ENCODE assay signal across 26 cellular contexts in the genomic region with DNA sequence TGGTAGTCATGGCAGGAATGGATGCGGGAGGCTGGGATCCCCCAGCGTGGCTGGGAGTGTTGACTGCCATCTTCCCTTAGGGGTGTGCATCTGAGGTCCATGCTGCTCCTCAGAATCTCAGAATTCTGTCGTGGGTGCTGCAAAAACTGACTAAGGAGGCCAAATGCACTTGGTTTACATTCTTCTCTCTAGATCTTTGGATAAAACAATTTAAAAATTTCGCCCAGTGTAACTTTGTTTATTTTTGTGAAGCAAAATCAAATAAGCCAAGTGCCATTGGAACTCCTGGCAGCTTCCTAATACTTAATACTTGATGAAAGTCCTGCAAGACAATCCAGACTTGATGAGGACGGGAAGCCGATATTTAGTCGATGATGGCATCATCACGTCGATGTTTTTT. TPM values are rescaled to one million over a fixed set of nuclear protein-coding genes. Genes with fewer than 3 reads are reported as not detected.
DNase-seq lines count a peak whose midpoint lies in the region; ATAC-seq, FAIRE-seq and TF ChIP-seq lines count a peak whose summit lies in the region.
"Had no signal": no experiment of that assay in that cellular context is flagged by ENCODE, and none has a peak within 500 bp of the region (broad histone marks: within the 10 kb centered on the region; RNA-seq: fewer than 3 reads in every experiment).

No MANE protein-coding gene starts in this region.

- H3K36me3 Mint-ChIP-seq in GM23338 (ENCODE audit: low read depth): no peaks in the 10 kb centered on the region; the same call in 2 of the 3 replicates
- H3K36me3 Mint-ChIP-seq: CD8-positive, alpha-beta T cell had no signal

- H2BK5ac ChIP-seq in IMR-90 (ENCODE audit: low read depth, low read length, poor library complexity, severe bottlenecking) (no peak overlapping the region), H1 (ENCODE audit: low read depth, low read length) (no peak overlapping the region)

- no peak for FAIRE-seq in H1 (lab: Jason Lieb, UNC)
- FAIRE-seq: A204.1, G401.6, GM12891, GM19239 had no signal

- ATAC-seq in GM23338 (no peak), IMR-90 (ENCODE audit: low read depth) (peak; percentile 67), left lung (peak; percentile 33), HG03469 (IDR thresholded peaks at IDR 0.05; ENCODE audit: unreplicated experiment) (no peak)
- ATAC-seq: CD8-positive, alpha-beta T cell had no signal

- H3K9me3 ChIP-seq in IMR-90 (ENCODE audit: control insufficient read depth, insufficient read depth, low read length): no peaks in the 10 kb centered on the region
- H3K9me3 ChIP-seq in H1 (ENCODE audit: insufficient read depth in 2 of 2, low read depth in 1 of 2, low read length in 1 of 2): no peaks in the 10 kb centered on the region
- H3K9me3 ChIP-seq in left lung: no peaks in the 10 kb centered on the region
- no peaks in the 10 kb centered on the region for H3K9me3 ChIP-seq in osteoblast (ENCODE audit: low read depth, low read length)

- H4K5ac ChIP-seq in IMR-90 (ENCODE audit: low read depth, low read length): no peak overlapping the region
- H4K5ac ChIP-seq in H1 (ENCODE audit: insufficient read length, low read depth, low read length): no peak overlapping the region

- H3K4ac ChIP-seq in IMR-90 (ENCODE audit: low read depth, low read length) (no peak overlapping the region), H1 (replicated peaks; ENCODE audit: insufficient read length, low read depth, low read length) (no peak overlapping the region)

- TF ChIP-seq RAD21 in IMR-90 (IDR thresholded peaks at IDR 0.05; ENCODE audit: low read length): no peak
- no peak for TF ChIP-seq RAD21 in H1 (IDR thresholded peaks at IDR 0.05 in 1 of 2, conservative IDR thresholded peaks at IDR 0.05 in 1 of 2; ENCODE audit: low read depth in 2 of 2, low read length in 2 of 2)

- POLR2A ChIA-PET in IMR-90 (lab: Charles Lee; ENCODE audit: unreplicated experiment): no interaction called here
- POLR2A ChIA-PET in H1 (lab: Charles Lee; ENCODE audit: partially characterized antibody): no interaction called here

- no peaks in the 10 kb centered on the region for H3K79me1 ChIP-seq in IMR-90 (ENCODE audit: low read depth in 1 of 2, low read length in 2 of 2)
- H3K79me1 ChIP-seq in H1 (ENCODE audit: low read depth, low read length): no peaks in the 10 kb centered on the region

- H3K9ac ChIP-seq in IMR-90 (ENCODE audit: low read depth, low read length) (no peak overlapping the region), H1 (replicated peaks in 1 of 4; ENCODE audit: extremely low read depth in 1 of 4, low read depth in 3 of 4, low read length in 3 of 4) (no peak overlapping the region)
- H3K9ac ChIP-seq: BLaER1 treated with 17β-estradiol and CSF1 and Interleukin-3, amounts not matched to agents 10 nM and 100 nM had no signal

- H3K27ac Mint-ChIP-seq in GM23338: no peak overlapping the region
- H3K27ac Mint-ChIP-seq: B cell; CD4-positive, alpha-beta T cell; CD8-positive, alpha-beta T cell had no signal

- H2BK20ac ChIP-seq in IMR-90 (ENCODE audit: low read depth, low read length): no peak overlapping the region
- H2BK20ac ChIP-seq in H1 (ENCODE audit: low read length): no peak overlapping the region

- in situ Hi-C loops in IMR-90 (cut with MboI; ENCODE audit: low sequenced_read_pairs): no loop called here

- H2BK12ac ChIP-seq in H1 (ENCODE audit: low read depth, low read length): no peak overlapping the region

- no peak overlapping the region for H3K4me3 Mint-ChIP-seq in GM23338
- H3K4me3 Mint-ChIP-seq: B cell; CD4-positive, alpha-beta T cell; CD8-positive, alpha-beta T cell had no signal

- H3F3A ChIP-seq in GM23338 (replicated peaks; ENCODE audit: low read depth): no peaks in the 10 kb centered on the region

- WGBS in IMR-90 (ENCODE audit: extremely low coverage in 2 of 2, insufficient read length in 1 of 2), 2 experiments: 50% methylated on average over 2 of the region's 9 CpGs; no CpG with 5 or more reads in 1 of the 2 experiments
- 89% methylated on average over 9 of the region's 9 CpGs; no CpG with 5 or more reads in 1 of the 2 experiments for WGBS in H1 (ENCODE audit: extremely low coverage in 1 of 2, insufficient coverage in 1 of 2, insufficient read length in 1 of 2, insufficient replicate concordance in 2 of 2, low coverage in 1 of 2, low lambda C conversion rate in 2 of 2, missing lambda C conversion rate in 1 of 2), 2 experiments

- no peak overlapping the region for H2BK120ac ChIP-seq in IMR-90 (ENCODE audit: low read depth, low read length)
- no peak overlapping the region for H2BK120ac ChIP-seq in H1 (replicated peaks; ENCODE audit: low read depth, low read length)

- CTCF ChIA-PET in IMR-90 (lab: Yijun Ruan, JAX): interaction anchor here (0.7 kb wide), 1 partner anchor 36 kb away, joined by 10 read pairs; no protein-coding TSS in a partner anchor
- CTCF ChIA-PET in H1 (lab: Charles Lee; ENCODE audit: partially characterized antibody): interaction anchor here (0.8 to 1.1 kb wide), 3 partner anchors 12 to 28 kb away, joined by 3 read pairs; a partner anchor contains a TSS

- H3K56ac ChIP-seq in IMR-90 (ENCODE audit: extremely low read depth, insufficient read depth, low read length) (no peak overlapping the region), H1 (replicated peaks; ENCODE audit: insufficient read length, low read depth, low read length) (no peak overlapping the region)

- H3K27ac ChIP-seq in GM23338 (ENCODE audit: low read depth): no peak overlapping the region
- H3K27ac ChIP-seq in IMR-90 (ENCODE audit: insufficient read depth, low read length): no peak overlapping the region
- no peak overlapping the region for H3K27ac ChIP-seq in H1 (ENCODE audit: low read depth, low read length)
- H3K27ac ChIP-seq in left lung: no peak overlapping the region
- H3K27ac ChIP-seq in osteoblast (ENCODE audit: low read depth, low read length): no peak overlapping the region
- H3K27ac ChIP-seq: BLaER1 treated with 17β-estradiol and CSF1 and Interleukin-3, amounts not matched to agents 10 nM and 100 nM; C4-2B had no signal

- H3K36me3 ChIP-seq in GM23338 (ENCODE audit: insufficient read depth): no peaks in the 10 kb centered on the region
- H3K36me3 ChIP-seq in IMR-90 (ENCODE audit: control insufficient read depth, insufficient read depth, low read length): no peaks in the 10 kb centered on the region
- no peaks in the 10 kb centered on the region for H3K36me3 ChIP-seq in H1 (ENCODE audit: control insufficient read depth in 2 of 4, insufficient read depth in 4 of 4, low read length in 3 of 4)
- H3K36me3 ChIP-seq in left lung: no peaks in the 10 kb centered on the region
- H3K36me3 ChIP-seq in osteoblast (ENCODE audit: insufficient read depth, low read length): no peaks in the 10 kb centered on the region
- H3K36me3 ChIP-seq: BLaER1 treated with 17β-estradiol and CSF1 and Interleukin-3, amounts not matched to agents 10 nM and 100 nM had no signal

- no peaks in the 10 kb centered on the region for H3K9me2 ChIP-seq in GM23338 (ENCODE audit: insufficient read depth)

- H2AFZ ChIP-seq in GM23338 (peak overlapping the region; percentile 59; the same call in 1 of the 2 replicates), IMR-90 (replicated peaks; ENCODE audit: low read length, poor library complexity) (no peak overlapping the region), H1 (ENCODE audit: low read length) (no peak overlapping the region), osteoblast (ENCODE audit: low read length) (no peak overlapping the region)

- no peak overlapping the region for H3K18ac ChIP-seq in IMR-90 (ENCODE audit: low read depth, low read length)
- no peak overlapping the region for H3K18ac ChIP-seq in H1 (ENCODE audit: extremely low read depth, low read length)

- H3K23ac ChIP-seq in IMR-90 (ENCODE audit: low read depth, low read length) (no peak overlapping the region), H1 (ENCODE audit: insufficient read length) (no peak overlapping the region)

- H3K79me2 ChIP-seq in GM23338 (replicated peaks; ENCODE audit: insufficient read depth) (no peaks in the 10 kb centered on the region), H1 (ENCODE audit: control insufficient read depth in 1 of 2, insufficient read depth in 2 of 2, low read length in 2 of 2) (no peaks in the 10 kb centered on the region), osteoblast (ENCODE audit: insufficient read depth, low read length) (no peaks in the 10 kb centered on the region)

- H2AK5ac ChIP-seq in IMR-90 (ENCODE audit: low read depth, low read length) (no peak overlapping the region), H1 (ENCODE audit: low read depth, low read length) (no peak overlapping the region)

- dilution Hi-C loops in IMR-90 (cut with HindIII; ENCODE audit: low sequenced_read_pairs, unreplicated experiment): no loop called here

- H2BK15ac ChIP-seq in IMR-90 (ENCODE audit: low read depth, low read length) (no peak overlapping the region), H1 (ENCODE audit: low read length) (0 out of 2 replicates have a peak overlapping the region, but pooled peaks have one; percentile 31)

- H3K23me2 ChIP-seq in H1 (ENCODE audit: low read depth, low read length): peaks cover 7% of the 10 kb centered on the region; the same call in 1 of the 2 replicates

- no peak for TF ChIP-seq CTCF in GM23338 (conservative IDR thresholded peaks at IDR 0.05; ENCODE audit: low read depth in 2 of 2)
- TF ChIP-seq CTCF in IMR-90 (conservative IDR thresholded peaks at IDR 0.05; ENCODE audit: low read depth, low read length): no peak
- no peak for TF ChIP-seq CTCF in H1 (IDR thresholded peaks at IDR 0.05; ENCODE audit: control extremely low read depth in 1 of 3, insufficient read depth in 1 of 3, low read depth in 1 of 3, low read length in 3 of 3)
- TF ChIP-seq CTCF in left lung (IDR thresholded peaks at IDR 0.05): no peak
- no peak for TF ChIP-seq CTCF in osteoblast (IDR thresholded peaks at IDR 0.05; ENCODE audit: extremely low read depth, low read depth, low read length)

- peaks cover 2% of the 10 kb centered on the region; the same call in 1 of the 2 replicates for H3K9me1 ChIP-seq in IMR-90 (ENCODE audit: insufficient read depth, low read length)

- BruUV-seq in IMR-90 (replicated peaks; lab: Mats Ljungman, UMichigan): no TSS peak

- TF ChIP-seq POLR2A in IMR-90 (IDR thresholded peaks at IDR 0.05; ENCODE audit: low read depth, low read length) (no peak), H1 (IDR thresholded peaks at IDR 0.05; ENCODE audit: control extremely low read depth in 1 of 2, low read depth in 2 of 2, low read length in 2 of 2) (no peak)

- peaks cover 2% of the 10 kb centered on the region for H3K27me3 Mint-ChIP-seq in GM23338 (ENCODE audit: insufficient read depth, low read depth, poor library complexity)

- H3K27me3 ChIP-seq in GM23338 (ENCODE audit: insufficient read depth): no peaks in the 10 kb centered on the region
- H3K27me3 ChIP-seq in IMR-90 (ENCODE audit: control insufficient read depth, insufficient read depth, low read length): peaks cover 8% of the 10 kb centered on the region
- no peaks in the 10 kb centered on the region for H3K27me3 ChIP-seq in H1 (replicated peaks in 1 of 4; ENCODE audit: control insufficient read depth in 3 of 4, extremely low read depth in 1 of 4, insufficient read depth in 3 of 4, low read length in 3 of 4)
- H3K27me3 ChIP-seq in left lung: peaks cover 0 to 5% of the 10 kb centered on the region in 2 donors
- H3K27me3 ChIP-seq in osteoblast (ENCODE audit: insufficient read depth, low read length): no peaks in the 10 kb centered on the region
- H3K27me3 ChIP-seq: BLaER1 treated with 17β-estradiol and CSF1 and Interleukin-3, amounts not matched to agents 10 nM and 100 nM had no signal

- no peak overlapping the region for H4K91ac ChIP-seq in IMR-90 (ENCODE audit: insufficient read depth, low read depth, low read length)
- no peak overlapping the region for H4K91ac ChIP-seq in H1 (replicated peaks; ENCODE audit: insufficient read length, low read length)

- DNase-seq in GM23338 (ENCODE audit: low spot score): no peak
- no peak for DNase-seq in IMR-90
- DNase-seq in H1 (ENCODE audit: low read depth in 1 of 2, low spot score in 2 of 2): no peak
- DNase-seq in left lung: no peak
- no peak for DNase-seq in NCI-H345 (lab: John Stamatoyannopoulos, UW)
- no peak for DNase-seq in osteoblast (ENCODE audit: insufficient read length, low spot score, missing footprints)
- DNase-seq in germinal center (ENCODE audit: low spot score): no peak
- DNase-seq: 8988T; ACHN; AML-193; CD4-positive, alpha-beta T cell; CD8-positive, alpha-beta T cell; DMS 273 treated with DMSO at 0.1 percent for 48 hours; DMS153; DMS53; DMS79; DND-41; GF-D8 had no signal

- H3K4me1 Mint-ChIP-seq in GM23338: peaks cover 33% of the 10 kb centered on the region
- H3K4me1 Mint-ChIP-seq: B cell had no signal

- H3K14ac ChIP-seq in IMR-90 (replicated peaks; ENCODE audit: low read depth, low read length) (no peak overlapping the region), H1 (ENCODE audit: insufficient read length) (no peak overlapping the region)

- intact Hi-C loops in IMR-90 (cut with micrococcal nuclease) (no loop called here), left lung (cut with DNase I) (no loop called here)

- no peak overlapping the region for H2AK9ac ChIP-seq in IMR-90 (replicated peaks; ENCODE audit: low read depth, low read length, poor library complexity)

- H4K20me1 ChIP-seq in GM23338 (replicated peaks; ENCODE audit: insufficient read depth) (no peaks in the 10 kb centered on the region), IMR-90 (ENCODE audit: insufficient read depth, low read length) (no peaks in the 10 kb centered on the region), H1 (replicated peaks in 1 of 2; ENCODE audit: control insufficient read depth in 1 of 2, insufficient read depth in 2 of 2, low read length in 2 of 2) (no peaks in the 10 kb centered on the region), osteoblast (ENCODE audit: insufficient read depth, low read length) (no peaks in the 10 kb centered on the region)
- H4K20me1 ChIP-seq: BLaER1 treated with 17β-estradiol and CSF1 and Interleukin-3, amounts not matched to agents 10 nM and 100 nM had no signal

- no peak for TF ChIP-seq EP300 in H1 (IDR thresholded peaks at IDR 0.05; ENCODE audit: borderline replicate concordance in 1 of 2, low read depth in 2 of 2, low read length in 2 of 2)

- H3K4me3 ChIP-seq in GM23338 (no peak overlapping the region), IMR-90 (ENCODE audit: insufficient read depth, low read depth, low read length) (no peak overlapping the region), H1 (ENCODE audit: extremely low read depth in 1 of 4, insufficient read depth in 2 of 4, low read depth in 3 of 4, low read length in 4 of 4) (no peak overlapping the region), left lung (no peak overlapping the region), osteoblast (ENCODE audit: insufficient read depth, low read length) (no peak overlapping the region)
- H3K4me3 ChIP-seq: BLaER1 treated with 17β-estradiol and CSF1 and Interleukin-3, amounts not matched to agents 10 nM and 100 nM had no signal

- no peak overlapping the region for H3K4me2 ChIP-seq in GM23338
- H3K4me2 ChIP-seq in IMR-90 (ENCODE audit: low read depth, low read length): no peak overlapping the region; the same call in 1 of the 2 replicates
- H3K4me2 ChIP-seq in H1 (ENCODE audit: insufficient read depth in 1 of 2, low read depth in 2 of 2, low read length in 2 of 2): no peak overlapping the region
- H3K4me2 ChIP-seq in osteoblast (ENCODE audit: insufficient read depth, low read length): no peak overlapping the region
- H3K4me2 ChIP-seq: BLaER1 treated with 17β-estradiol and CSF1 and Interleukin-3, amounts not matched to agents 10 nM and 100 nM had no signal

- H4K8ac ChIP-seq in IMR-90 (ENCODE audit: low read depth in 2 of 2, low read length in 2 of 2) (no peak overlapping the region), H1 (ENCODE audit: extremely low read depth, insufficient read depth, low read length) (no peak overlapping the region)

- no peaks in the 10 kb centered on the region for H3K9me3 Mint-ChIP-seq in GM23338
- H3K9me3 Mint-ChIP-seq: CD4-positive, alpha-beta T cell; CD8-positive, alpha-beta T cell had no signal

- peaks cover 15% of the 10 kb centered on the region for H3K4me1 ChIP-seq in GM23338 (ENCODE audit: insufficient read depth)
- peaks cover 3% of the 10 kb centered on the region for H3K4me1 ChIP-seq in IMR-90 (ENCODE audit: control insufficient read depth, insufficient read depth, low read length)
- peaks cover 0 to 6% (median 3%) of the 10 kb centered on the region in 4 experiments; a peak in 5 of 7 replicates for H3K4me1 ChIP-seq in H1 (replicated peaks in 1 of 4; ENCODE audit: control insufficient read depth in 3 of 4, insufficient read depth in 4 of 4, low read length in 3 of 4)
- peaks cover 0 to 6% of the 10 kb centered on the region in 2 donors for H3K4me1 ChIP-seq in left lung
- H3K4me1 ChIP-seq in osteoblast (ENCODE audit: insufficient read depth, low read length): peaks cover 4% of the 10 kb centered on the region

RNA-seq across cellular contexts. Expression of a gene that starts 27.8 kb away (rescaled TPM):
- total RNA-seq in GM23338 (2014; rRNA removed; shearing (Covaris generic)): 115 and 140 TPM in 2 replicates
- polyA plus RNA-seq in GM23338 (2016; fragmentation: Nextera tagmentation; extraction: Ambion mirVana) (49.4 and 50.5 TPM in 2 replicates), IMR-90 (2012; rRNA removed) (36.0 and 46.1 TPM in 2 replicates), H1 (2011; rRNA removed) (40.0 and 68.0 TPM in 2 replicates)
- total RNA-seq in IMR-90 (2012; rRNA removed) (85.5 and 137 TPM in 2 replicates), left lung (100 to 1,000 TPM; 150 to 155 TPM), osteoblast (160 and 182 TPM in 2 replicates)
- 10.6 and 11.0 TPM in 2 replicates for polyA plus RNA-seq in IMR-90 (2012; cell fraction: cytosol; rRNA removed)
- 4.7 and 25.7 TPM in 2 replicates for polyA plus RNA-seq in IMR-90 (2012; cell fraction: nucleus; rRNA removed; ENCODE audit: low replicate concordance)
- 93.3 and 101 TPM in 2 replicates for total RNA-seq in H1 (2021; fragmentation: NEBNext Ultra II Directional; extraction: Animal tissue kit (Norgen Biotek cat#: 25700))
- 60.8 TPM for polyA plus RNA-seq in H1 (2011; cell fraction: cytosol; rRNA removed)
- polyA plus RNA-seq in H1 (2011; cell fraction: nucleus; rRNA removed): 25.9 TPM
- polyA plus RNA-seq in H1 (2012, experiment 1 of 2): 48.5 to 83.5 TPM (median 57.8 TPM) in 4 replicates
- 15.0 TPM for polyA plus RNA-seq in H1 (2012, experiment 2 of 2)
- 163 TPM for polyA plus RNA-seq in H1 (2013, experiment 1 of 2)
- polyA plus RNA-seq in H1 (2013, experiment 2 of 2): 155 TPM
- 79.9 and 109 TPM in 2 replicates for polyA minus RNA-seq in H1 (2011; rRNA and poly(A)+ RNA removed)
- 59.3 TPM for polyA minus RNA-seq in H1 (2011; cell fraction: cytosol; rRNA and poly(A)+ RNA removed)
- 44.9 TPM for polyA minus RNA-seq in H1 (2011; cell fraction: nucleus; rRNA and poly(A)+ RNA removed)

Comparison
In these comparisons a context has a peak if more than half of its experiments do, and no peak if none do; other contexts are left out.
1. ATAC-seq: peak in IMR-90 (single experiment) and left lung (single experiment); none in GM23338 (single experiment) and HG03469 (single experiment).